Comparison of ENCODE assay signal across 12 cellular contexts in the genomic region with DNA sequence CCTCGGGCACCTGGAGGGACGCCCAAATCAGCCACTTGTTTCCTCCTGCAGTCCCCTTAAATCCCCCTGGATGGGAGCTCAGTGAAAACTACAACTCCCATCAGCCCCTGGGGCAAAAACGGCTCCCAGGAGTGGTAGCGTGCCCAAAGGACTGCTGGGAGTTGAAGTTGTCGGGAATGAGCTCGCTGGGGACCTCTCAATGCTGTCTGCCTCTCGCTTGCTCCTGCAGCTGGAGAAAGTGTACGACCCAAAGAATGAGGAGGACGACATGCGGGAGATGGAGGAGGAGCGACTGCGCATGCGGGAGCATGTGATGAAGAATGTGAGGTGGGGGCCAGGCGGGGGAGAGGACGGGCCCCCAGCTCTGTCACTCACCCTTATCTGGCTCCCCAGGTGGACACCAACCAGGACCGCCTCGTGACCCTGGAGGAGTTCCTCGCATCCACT. TPM values are rescaled to one million over a fixed set of nuclear protein-coding genes. Genes with fewer than 3 reads are reported as not detected.
DNase-seq lines count a peak whose midpoint lies in the region; ATAC-seq lines count a peak whose summit lies in the region.
"Had no signal": no experiment of that assay in that cellular context is flagged by ENCODE, and none has a peak within 500 bp of the region (broad histone marks: within the 10 kb centered on the region; RNA-seq: fewer than 3 reads in every experiment).

No MANE protein-coding gene starts in this region.

- no peak overlapping the region for H3K27ac Mint-ChIP-seq in activated naive CD4-positive, alpha-beta T cell treated with anti-CD3 and anti-CD28 coated beads for 36 hours
- peak overlapping the region; percentile 83 for H3K27ac Mint-ChIP-seq in stimulated activated memory B cell treated with anti-CD40 and anti-IgM and Interleukin-4, amounts not matched to agents 10 μg/mL and 1 μg/mL and 100 μg/mL, for 72 hours

- H3K9me3 Mint-ChIP-seq in activated naive CD4-positive, alpha-beta T cell treated with anti-CD3 and anti-CD28 coated beads for 36 hours = no peaks in the 10 kb centered on the region
- no peaks in the 10 kb centered on the region for H3K9me3 Mint-ChIP-seq in stimulated activated memory B cell treated with anti-CD40 and anti-IgM and Interleukin-4, amounts not matched to agents 10 μg/mL and 1 μg/mL and 100 μg/mL, for 72 hours
- H3K9me3 Mint-ChIP-seq: activated naive CD4-positive, alpha-beta T cell treated with anti-CD3 and anti-CD28 coated beads, Interleukin-2, amount 50 U/mL, for 72 hours had no signal

- H3K36me3 ChIP-seq in MG63 = peaks cover 68% of the 10 kb centered on the region

- H3K27me3 ChIP-seq in MG63 = no peaks in the 10 kb centered on the region

- intact Hi-C loops in activated naive CD4-positive, alpha-beta T cell treated with anti-CD3 and anti-CD28 coated beads for 36 hours (cut with micrococcal nuclease) = no loop called here

- no peak for ATAC-seq in stimulated activated memory B cell treated with anti-CD40 and anti-IgM and Interleukin-4, amounts not matched to agents 10 μg/mL and 1 μg/mL and 100 μg/mL, for 72 hours
- ATAC-seq in GM18520 (IDR thresholded peaks at IDR 0.05; ENCODE audit: unreplicated experiment) (no peak), HG03521 (IDR thresholded peaks at IDR 0.05; ENCODE audit: unreplicated experiment) (no peak)

- H3K4me3 Mint-ChIP-seq in activated naive CD4-positive, alpha-beta T cell treated with anti-CD3 and anti-CD28 coated beads for 36 hours = no peak overlapping the region
- H3K4me3 Mint-ChIP-seq in stimulated activated memory B cell treated with anti-CD40 and anti-IgM and Interleukin-4, amounts not matched to agents 10 μg/mL and 1 μg/mL and 100 μg/mL, for 72 hours = no peak overlapping the region

- CTCF ChIA-PET in activated naive CD4-positive, alpha-beta T cell treated with anti-CD3 and anti-CD28 coated beads for 36 hours (lab: Charles Lee) = interaction anchor here (1.1 kb wide), 1 partner anchor 76 kb away, joined by 3 read pairs; no protein-coding TSS in a partner anchor

- H3K36me3 Mint-ChIP-seq in activated naive CD4-positive, alpha-beta T cell treated with anti-CD3 and anti-CD28 coated beads for 36 hours (ENCODE audit: low read depth) = peaks cover 23% of the 10 kb centered on the region
- peaks cover 55% of the 10 kb centered on the region for H3K36me3 Mint-ChIP-seq in stimulated activated memory B cell treated with anti-CD40 and anti-IgM and Interleukin-4, amounts not matched to agents 10 μg/mL and 1 μg/mL and 100 μg/mL, for 72 hours

- no peaks in the 10 kb centered on the region for H3K9me3 ChIP-seq in MG63

- no peak overlapping the region for H3K4me3 ChIP-seq in MG63

- no peaks in the 10 kb centered on the region for H3K27me3 Mint-ChIP-seq in activated naive CD4-positive, alpha-beta T cell treated with anti-CD3 and anti-CD28 coated beads for 36 hours (ENCODE audit: low read depth)
- H3K27me3 Mint-ChIP-seq in stimulated activated memory B cell treated with anti-CD40 and anti-IgM and Interleukin-4, amounts not matched to agents 10 μg/mL and 1 μg/mL and 100 μg/mL, for 72 hours = no peaks in the 10 kb centered on the region

- DNase-seq in activated naive CD4-positive, alpha-beta T cell treated with anti-CD3 and anti-CD28 coated beads for 36 hours = peak; percentile 40
- DNase-seq in activated naive CD4-positive, alpha-beta T cell treated with anti-CD3 and anti-CD28 coated beads, Interleukin-2, amount 50 U/mL, for 16 hours = no peak
- DNase-seq in MG63 (peak; percentile 21), cerebellar cortex (ENCODE audit: low spot score) (peak; percentile 62), A172 (ENCODE audit: low spot score) (no peak)
- DNase-seq: left cardiac atrium, NCI-H146, T1000 had no signal

- no peaks in the 10 kb centered on the region for H3K4me1 Mint-ChIP-seq in activated naive CD4-positive, alpha-beta T cell treated with anti-CD3 and anti-CD28 coated beads for 36 hours (ENCODE audit: low read depth)
- H3K4me1 Mint-ChIP-seq in stimulated activated memory B cell treated with anti-CD40 and anti-IgM and Interleukin-4, amounts not matched to agents 10 μg/mL and 1 μg/mL and 100 μg/mL, for 72 hours = peaks cover 13% of the 10 kb centered on the region

RNA-seq across cellular contexts. Expression of a gene that starts 14.7 kb away (rescaled TPM):
- 1 to 10 TPM; 4.2 to 4.5 TPM for total RNA-seq in activated naive CD4-positive, alpha-beta T cell treated with anti-CD3 and anti-CD28 coated beads for 36 hours
- not detected in 2 replicates for total RNA-seq in MG63 (2014; rRNA removed; shearing (Covaris generic); ENCODE audit: low replicate concordance)
- total RNA-seq in A172 (2014; rRNA removed; shearing (Covaris generic)) = 0.10 TPM in 1 of 2 replicates, not detected in the other
- total RNA-seq: left cardiac atrium had no signal

RNA-seq across cellular contexts. Expression of a gene that starts 18.7 kb away (rescaled TPM):
- total RNA-seq in activated naive CD4-positive, alpha-beta T cell treated with anti-CD3 and anti-CD28 coated beads for 36 hours = 100 to 1,000 TPM; 172 to 182 TPM
- 157 and 236 TPM in 2 replicates for total RNA-seq in MG63 (2014; rRNA removed; shearing (Covaris generic); ENCODE audit: low replicate concordance)
- 91.4 and 104 TPM in 2 replicates for total RNA-seq in A172 (2014; rRNA removed; shearing (Covaris generic))

RNA-seq across cellular contexts. Expression of a gene that starts 20.3 kb away (rescaled TPM):
- total RNA-seq in activated naive CD4-positive, alpha-beta T cell treated with anti-CD3 and anti-CD28 coated beads for 36 hours = under 1 TPM; 0.54 to 0.81 TPM
- not detected in 2 replicates for total RNA-seq in MG63 (2014; rRNA removed; shearing (Covaris generic); ENCODE audit: low replicate concordance)
- not detected in 2 replicates for total RNA-seq in A172 (2014; rRNA removed; shearing (Covaris generic))

RNA-seq across cellular contexts. Expression of a gene that starts 35.9 kb away (rescaled TPM):
- total RNA-seq in activated naive CD4-positive, alpha-beta T cell treated with anti-CD3 and anti-CD28 coated beads for 36 hours = 100 to 1,000 TPM; 267 to 302 TPM
- total RNA-seq in MG63 (2014; rRNA removed; shearing (Covaris generic); ENCODE audit: low replicate concordance) = 38.2 and 61.4 TPM in 2 replicates
- 32.4 and 40.6 TPM in 2 replicates for total RNA-seq in A172 (2014; rRNA removed; shearing (Covaris generic))

RNA-seq across cellular contexts. Expression of a gene that starts 46.3 kb away (rescaled TPM):
- total RNA-seq in activated naive CD4-positive, alpha-beta T cell treated with anti-CD3 and anti-CD28 coated beads for 36 hours = 1,000 to 10,000 TPM; 1,093 to 1,120 TPM
- total RNA-seq in MG63 (2014; rRNA removed; shearing (Covaris generic); ENCODE audit: low replicate concordance) = 880 and 1,766 TPM in 2 replicates
- 1,818 and 2,662 TPM in 2 replicates for total RNA-seq in A172 (2014; rRNA removed; shearing (Covaris generic))

Comparison
In these comparisons a context has a peak if more than half of its experiments do, and no peak if none do; other contexts are left out.
1. DNase-seq: peak in activated naive CD4-positive, alpha-beta T cell treated with anti-CD3 and anti-CD28 coated beads for 36 hours (single experiment), MG63 (single experiment) and cerebellar cortex (single experiment); none in activated naive CD4-positive, alpha-beta T cell treated with anti-CD3 and anti-CD28 coated beads, Interleukin-2, amount 50 U/mL, for 16 hours (single experiment) and A172 (single experiment).